ENCODE assay signal across 12 cellular contexts in the genomic region with DNA sequence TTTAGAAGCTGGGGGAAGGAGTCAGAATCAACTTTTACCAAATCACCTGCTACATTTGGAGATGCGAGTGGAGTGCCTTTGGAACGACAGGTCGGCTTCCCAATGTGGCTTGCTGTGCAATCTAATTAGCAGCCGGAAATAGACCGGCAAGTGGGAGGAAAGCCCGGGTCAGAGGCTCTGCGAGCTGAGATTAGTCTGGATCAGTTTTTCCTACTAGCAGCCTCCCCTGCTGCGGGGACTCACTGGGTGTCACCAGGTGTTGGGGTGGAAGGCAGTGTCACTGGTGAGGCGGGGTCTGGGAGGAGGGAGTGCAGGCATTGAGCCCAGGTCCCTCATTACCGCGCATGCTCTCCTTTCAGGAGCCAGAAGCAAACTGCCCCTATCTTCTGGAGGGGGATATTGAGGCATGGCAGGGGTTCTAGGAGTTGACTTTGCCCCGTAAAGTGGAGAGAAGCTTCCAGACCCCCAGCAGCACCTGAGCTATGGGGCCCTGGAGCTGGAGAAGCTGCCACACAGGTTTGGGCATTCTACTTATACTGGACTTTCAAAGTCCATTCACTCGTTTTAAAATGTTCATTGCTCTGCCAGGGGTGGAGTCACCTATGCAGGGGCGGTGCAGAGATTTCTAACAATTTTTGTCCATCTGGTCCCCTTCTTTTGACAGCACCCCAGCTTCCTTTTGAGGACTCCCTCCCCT. TPM values are rescaled to one million over a fixed set of nuclear protein-coding genes. Genes with fewer than 3 reads are reported as not detected.
DNase-seq lines count a peak whose midpoint lies in the region; ATAC-seq and TF ChIP-seq lines count a peak whose summit lies in the region.
"Had no signal": no experiment of that assay in that cellular context is flagged by ENCODE, and none has a peak within 500 bp of the region (broad histone marks: within the 10 kb centered on the region; RNA-seq: fewer than 3 reads in every experiment).

No MANE protein-coding gene starts in this region.

- H3K4me3 Mint-ChIP-seq in neural crest cell (peak overlapping the region; percentile 44), WTC11 (no peak overlapping the region)
- H3K4me3 Mint-ChIP-seq: naive B cell had no signal

- H3K9me3 Mint-ChIP-seq in neural crest cell (peaks cover 3% of the 10 kb centered on the region), WTC11 (peaks cover 18% of the 10 kb centered on the region)

- peak overlapping the region in 3 of 12 donors; percentile 1 to 25 (median 5) for H3K4me3 ChIP-seq in heart left ventricle
- H3K4me3 ChIP-seq: smooth muscle cell, upper lobe of right lung had no signal

- TF ChIP-seq CTCF in heart left ventricle (IDR thresholded peaks at IDR 0.05) (no peak), neural crest cell (conservative IDR thresholded peaks at IDR 0.05) (no peak), WTC11 (IDR thresholded peaks at IDR 0.05) (no peak)

- WGBS in heart left ventricle, 4 donors = 35 to 44% (median 38%) methylated on average over 14 of the region's 14 CpGs

- H3K27ac ChIP-seq in heart left ventricle = peak overlapping the region; percentile 11 to 75 (median 55)
- H3K27ac ChIP-seq in epithelial cell of prostate = peak overlapping the region; percentile 2
- H3K27ac ChIP-seq: upper lobe of right lung had no signal

- H3K27ac Mint-ChIP-seq in neural crest cell (ENCODE audit: unreplicated experiment) = no peak overlapping the region
- H3K27ac Mint-ChIP-seq in WTC11 = no peak overlapping the region

- peaks cover 0 to 9% (median 0%) of the 10 kb centered on the region in 9 donors for H3K36me3 ChIP-seq in heart left ventricle
- H3K36me3 ChIP-seq: upper lobe of right lung had no signal

- no peaks in the 10 kb centered on the region for H3K27me3 ChIP-seq in heart left ventricle

- H3K4me1 ChIP-seq in heart left ventricle = peaks cover 0 to 60% (median 16%) of the 10 kb centered on the region in 12 donors

- peaks cover 17% of the 10 kb centered on the region for H3K4me1 Mint-ChIP-seq in neural crest cell
- H3K4me1 Mint-ChIP-seq in WTC11 = peaks cover 14% of the 10 kb centered on the region
- H3K4me1 Mint-ChIP-seq: naive B cell had no signal

- no peak for TF ChIP-seq POLR2A in heart left ventricle (IDR thresholded peaks at IDR 0.05)

- H3K27me3 Mint-ChIP-seq in neural crest cell (ENCODE audit: low read depth) = no peaks in the 10 kb centered on the region
- no peaks in the 10 kb centered on the region for H3K27me3 Mint-ChIP-seq in WTC11 (ENCODE audit: low read depth)

- CTCF ChIA-PET in WTC11 (lab: Charles Lee) = interaction anchor here (0.6 kb wide), 1 partner anchor 14 kb away, joined by 3 read pairs; no protein-coding TSS in a partner anchor

- H3K36me3 Mint-ChIP-seq in neural crest cell (ENCODE audit: low read depth) = peaks cover 7% of the 10 kb centered on the region
- H3K36me3 Mint-ChIP-seq in WTC11 = peaks cover 11% of the 10 kb centered on the region

- POLR2A ChIA-PET in WTC11 (lab: Charles Lee) = no interaction called here

- intact Hi-C loops in heart left ventricle (cut with DNase I) (loop anchor here in 4 of 10 donors (5.0 kb wide), 3 partner anchors 37 to 87 kb away; no protein-coding TSS in a partner anchor), cardiac septum (cut with DNase I) (no loop called here)

- H3K9me3 ChIP-seq in heart left ventricle = peaks cover 0 to 14% (median 0%) of the 10 kb centered on the region in 12 donors
- H3K9me3 ChIP-seq: upper lobe of right lung had no signal

- peak; percentile 24 to 63 (median 47) for ATAC-seq in heart left ventricle
- ATAC-seq in WTC11 = no peak
- ATAC-seq in HG03460 (IDR thresholded peaks at IDR 0.05; ENCODE audit: unreplicated experiment) = no peak
- no peak for ATAC-seq in GM19395 (IDR thresholded peaks at IDR 0.05; ENCODE audit: unreplicated experiment)
- ATAC-seq in GM21367 (IDR thresholded peaks at IDR 0.05; ENCODE audit: unreplicated experiment) = no peak

- DNase-seq in heart left ventricle = peak in 2 of 5 donors; percentile 30 to 41
- DNase-seq in cardiac septum (ENCODE audit: low spot score) = no peak
- DNase-seq in epithelial cell of prostate (ENCODE audit: low read depth, low spot score) = no peak
- no peak for DNase-seq in neural crest cell (ENCODE audit: low read depth, low spot score)
- no peak for DNase-seq in WTC11 (ENCODE audit: low spot score)
- DNase-seq: activated naive CD4-positive, alpha-beta T cell treated with Interleukin-2 at 50 U/mL for 16 hours; naive B cell; upper lobe of right lung had no signal

TF ChIP-seq in WTC11, 78 proteins besides CTCF, POLR2A, EP300 and RAD21:
- TF ChIP-seq ZNF219 (CRISPR knock-in tag; IDR thresholded peaks at IDR 0.05; ENCODE audit: borderline replicate concordance) (no peak), ZNF396 (CRISPR knock-in tag; IDR thresholded peaks at IDR 0.05; ENCODE audit: borderline replicate concordance) (no peak), GTF2I (CRISPR knock-in tag; conservative IDR thresholded peaks at IDR 0.05) (no peak), IRF2 (CRISPR knock-in tag; IDR thresholded peaks at IDR 0.05; ENCODE audit: borderline replicate concordance, low read depth) (no peak), JUN (CRISPR knock-in tag; IDR thresholded peaks at IDR 0.05) (no peak), MYBL2 (CRISPR knock-in tag; IDR thresholded peaks at IDR 0.05) (no peak)
- TF ChIP-seq, protein P1, sequence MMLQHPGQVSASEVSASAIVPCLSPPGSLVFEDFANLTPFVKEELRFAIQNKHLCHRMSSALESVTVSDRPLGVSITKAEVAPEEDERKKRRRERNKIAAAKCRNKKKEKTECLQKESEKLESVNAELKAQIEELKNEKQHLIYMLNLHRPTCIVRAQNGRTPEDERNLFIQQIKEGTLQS (CRISPR knock-in tag; conservative IDR thresholded peaks at IDR 0.05) = no peak

RNA-seq across cellular contexts. Expression of a gene that starts 11.1 kb away (rescaled TPM):
- 10 to 100 TPM; 16.7 to 51.5 (median 33.6) TPM for total RNA-seq in heart left ventricle
- 10 to 100 TPM; 16.9 to 26.0 TPM for polyA plus RNA-seq in heart left ventricle
- total RNA-seq in cardiac septum = 39.7 TPM
- total RNA-seq in neural crest cell = 18.5 and 22.9 TPM in 2 replicates
- 36.0 to 38.1 TPM (median 37.5 TPM) in 3 replicates for total RNA-seq in WTC11 (2021)

Comparison
In these comparisons a context has a peak if more than half of its experiments do, and no peak if none do; other contexts are left out.
1. ATAC-seq: peak in heart left ventricle (4 of 4); none in WTC11 (single experiment), HG03460 (single experiment), GM19395 (single experiment) and GM21367 (single experiment).